In genomic region chr5:73213566-73213998, GRCh38 we compare ENCODE assay signal across 1 cellular context.
TF ChIP-seq lines count a peak whose summit lies in the region.

No MANE protein-coding gene starts in this region.

TF ChIP-seq in HEK293, 187 proteins besides CTCF, POLR2A, EP300 and RAD21 (continued from another document):
- 0 out of 2 replicates have a peak, but pooled peaks have one; percentile 7 for TF ChIP-seq ZNF18 (tag by site-specific recombination; IDR thresholded peaks at IDR 0.05)
- TF ChIP-seq KLF1 (tag by site-specific recombination; IDR thresholded peaks at IDR 0.05), result 0 out of 2 replicates have a peak, but pooled peaks have one; percentile 36
- TF ChIP-seq ZNF670 (tag by site-specific recombination; IDR thresholded peaks at IDR 0.05; ENCODE audit: low read depth), result no peak
- TF ChIP-seq ZNF26 (tag by site-specific recombination; IDR thresholded peaks at IDR 0.05), result 0 out of 2 replicates have a peak, but pooled peaks have one; percentile 10
- TF ChIP-seq ZSCAN18 (tag by site-specific recombination; IDR thresholded peaks at IDR 0.05), result no peak
- peak; percentile 27; the same call in 1 of the 2 replicates for TF ChIP-seq ZNF692 (tag by site-specific recombination; IDR thresholded peaks at IDR 0.05)
- peak; percentile 40; the same call in 1 of the 2 replicates for TF ChIP-seq SP7 (tag by site-specific recombination; IDR thresholded peaks at IDR 0.05)
TF ChIP-seq in HEK293: peak in this region for 14.
